Comparison of ENCODE assay signal across 1 cellular context in the genomic region with DNA sequence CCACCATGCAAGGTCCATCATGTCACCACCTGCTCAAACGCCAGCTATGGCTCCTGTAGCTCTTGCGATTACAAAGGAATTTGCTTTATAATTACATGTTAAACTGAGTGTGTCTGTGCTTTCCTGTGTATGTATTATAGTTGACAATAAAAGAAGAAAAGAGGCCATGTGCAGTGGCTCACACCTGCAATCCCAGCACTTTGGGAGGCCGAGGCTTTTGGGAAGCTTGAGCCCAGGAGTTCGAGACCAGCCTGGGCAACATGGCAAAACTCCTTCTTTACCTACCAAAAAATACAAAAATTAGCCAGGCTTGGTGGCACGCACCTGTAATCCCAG.
TF ChIP-seq lines count a peak whose summit lies in the region.

No MANE protein-coding gene starts in this region.

TF ChIP-seq in HepG2, 621 proteins besides CTCF, POLR2A, EP300 and RAD21 (continued from another document and continues in another):
- TF ChIP-seq, protein P1, sequence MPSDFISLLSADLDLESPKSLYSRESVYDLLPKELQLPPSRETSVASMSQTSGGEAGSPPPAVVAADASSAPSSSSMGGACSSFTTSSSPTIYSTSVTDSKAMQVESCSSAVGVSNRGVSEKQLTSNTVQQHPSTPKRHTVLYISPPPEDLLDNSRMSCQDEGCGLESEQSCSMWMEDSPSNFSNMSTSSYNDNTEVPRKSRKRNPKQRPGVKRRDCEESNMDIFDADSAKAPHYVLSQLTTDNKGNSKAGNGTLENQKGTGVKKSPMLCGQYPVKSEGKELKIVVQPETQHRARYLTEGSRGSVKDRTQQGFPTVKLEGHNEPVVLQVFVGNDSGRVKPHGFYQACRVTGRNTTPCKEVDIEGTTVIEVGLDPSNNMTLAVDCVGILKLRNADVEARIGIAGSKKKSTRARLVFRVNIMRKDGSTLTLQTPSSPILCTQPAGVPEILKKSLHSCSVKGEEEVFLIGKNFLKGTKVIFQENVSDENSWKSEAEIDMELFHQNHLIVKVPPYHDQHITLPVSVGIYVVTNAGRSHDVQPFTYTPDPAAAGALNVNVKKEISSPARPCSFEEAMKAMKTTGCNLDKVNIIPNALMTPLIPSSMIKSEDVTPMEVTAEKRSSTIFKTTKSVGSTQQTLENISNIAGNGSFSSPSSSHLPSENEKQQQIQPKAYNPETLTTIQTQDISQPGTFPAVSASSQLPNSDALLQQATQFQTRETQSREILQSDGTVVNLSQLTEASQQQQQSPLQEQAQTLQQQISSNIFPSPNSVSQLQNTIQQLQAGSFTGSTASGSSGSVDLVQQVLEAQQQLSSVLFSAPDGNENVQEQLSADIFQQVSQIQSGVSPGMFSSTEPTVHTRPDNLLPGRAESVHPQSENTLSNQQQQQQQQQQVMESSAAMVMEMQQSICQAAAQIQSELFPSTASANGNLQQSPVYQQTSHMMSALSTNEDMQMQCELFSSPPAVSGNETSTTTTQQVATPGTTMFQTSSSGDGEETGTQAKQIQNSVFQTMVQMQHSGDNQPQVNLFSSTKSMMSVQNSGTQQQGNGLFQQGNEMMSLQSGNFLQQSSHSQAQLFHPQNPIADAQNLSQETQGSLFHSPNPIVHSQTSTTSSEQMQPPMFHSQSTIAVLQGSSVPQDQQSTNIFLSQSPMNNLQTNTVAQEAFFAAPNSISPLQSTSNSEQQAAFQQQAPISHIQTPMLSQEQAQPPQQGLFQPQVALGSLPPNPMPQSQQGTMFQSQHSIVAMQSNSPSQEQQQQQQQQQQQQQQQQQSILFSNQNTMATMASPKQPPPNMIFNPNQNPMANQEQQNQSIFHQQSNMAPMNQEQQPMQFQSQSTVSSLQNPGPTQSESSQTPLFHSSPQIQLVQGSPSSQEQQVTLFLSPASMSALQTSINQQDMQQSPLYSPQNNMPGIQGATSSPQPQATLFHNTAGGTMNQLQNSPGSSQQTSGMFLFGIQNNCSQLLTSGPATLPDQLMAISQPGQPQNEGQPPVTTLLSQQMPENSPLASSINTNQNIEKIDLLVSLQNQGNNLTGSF (CRISPR knock-in tag; IDR thresholded peaks at IDR 0.05), result no peak
- TF ChIP-seq, protein P2, sequence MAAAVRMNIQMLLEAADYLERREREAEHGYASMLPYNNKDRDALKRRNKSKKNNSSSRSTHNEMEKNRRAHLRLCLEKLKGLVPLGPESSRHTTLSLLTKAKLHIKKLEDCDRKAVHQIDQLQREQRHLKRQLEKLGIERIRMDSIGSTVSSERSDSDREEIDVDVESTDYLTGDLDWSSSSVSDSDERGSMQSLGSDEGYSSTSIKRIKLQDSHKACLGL (CRISPR knock-in tag; IDR thresholded peaks at IDR 0.05), result no peak
- TF ChIP-seq, protein P3, sequence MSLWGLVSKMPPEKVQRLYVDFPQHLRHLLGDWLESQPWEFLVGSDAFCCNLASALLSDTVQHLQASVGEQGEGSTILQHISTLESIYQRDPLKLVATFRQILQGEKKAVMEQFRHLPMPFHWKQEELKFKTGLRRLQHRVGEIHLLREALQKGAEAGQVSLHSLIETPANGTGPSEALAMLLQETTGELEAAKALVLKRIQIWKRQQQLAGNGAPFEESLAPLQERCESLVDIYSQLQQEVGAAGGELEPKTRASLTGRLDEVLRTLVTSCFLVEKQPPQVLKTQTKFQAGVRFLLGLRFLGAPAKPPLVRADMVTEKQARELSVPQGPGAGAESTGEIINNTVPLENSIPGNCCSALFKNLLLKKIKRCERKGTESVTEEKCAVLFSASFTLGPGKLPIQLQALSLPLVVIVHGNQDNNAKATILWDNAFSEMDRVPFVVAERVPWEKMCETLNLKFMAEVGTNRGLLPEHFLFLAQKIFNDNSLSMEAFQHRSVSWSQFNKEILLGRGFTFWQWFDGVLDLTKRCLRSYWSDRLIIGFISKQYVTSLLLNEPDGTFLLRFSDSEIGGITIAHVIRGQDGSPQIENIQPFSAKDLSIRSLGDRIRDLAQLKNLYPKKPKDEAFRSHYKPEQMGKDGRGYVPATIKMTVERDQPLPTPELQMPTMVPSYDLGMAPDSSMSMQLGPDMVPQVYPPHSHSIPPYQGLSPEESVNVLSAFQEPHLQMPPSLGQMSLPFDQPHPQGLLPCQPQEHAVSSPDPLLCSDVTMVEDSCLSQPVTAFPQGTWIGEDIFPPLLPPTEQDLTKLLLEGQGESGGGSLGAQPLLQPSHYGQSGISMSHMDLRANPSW (CRISPR knock-in tag; IDR thresholded peaks at IDR 0.05; ENCODE audit: borderline replicate concordance), result 0 out of 2 replicates have a peak, but pooled peaks have one; percentile 5
- TF ChIP-seq PHB2 (IDR thresholded peaks at IDR 0.05; ENCODE audit: partially characterized antibody) (no peak), ZNF652 (CRISPR knock-in tag; IDR thresholded peaks at IDR 0.05; ENCODE audit: borderline replicate concordance, low read depth) (no peak), ZNF230 (CRISPR knock-in tag; IDR thresholded peaks at IDR 0.05) (0 out of 2 replicates have a peak, but pooled peaks have one; percentile 14), ZNF878 (CRISPR knock-in tag; IDR thresholded peaks at IDR 0.05) (no peak), CREB1 (IDR thresholded peaks at IDR 0.05) (no peak), CREB1 (CRISPR knock-in tag; IDR thresholded peaks at IDR 0.05) (no peak), ZNF317 (CRISPR knock-in tag; IDR thresholded peaks at IDR 0.05) (peak; percentile 38; the same call in 1 of the 2 replicates), ZNF446 (CRISPR knock-in tag; IDR thresholded peaks at IDR 0.05) (no peak), CCDC6 (CRISPR knock-in tag; IDR thresholded peaks at IDR 0.05) (no peak), NCOA1 (CRISPR knock-in tag; IDR thresholded peaks at IDR 0.05) (no peak), CC2D1A (CRISPR knock-in tag; IDR thresholded peaks at IDR 0.05) (no peak), KDM2A (CRISPR knock-in tag; IDR thresholded peaks at IDR 0.05; ENCODE audit: borderline replicate concordance, low read depth) (no peak), ISL2 (CRISPR knock-in tag; IDR thresholded peaks at IDR 0.05) (no peak), SOX6 (IDR thresholded peaks at IDR 0.05) (no peak), SOX6 (CRISPR knock-in tag; IDR thresholded peaks at IDR 0.05) (0 out of 2 replicates have a peak, but pooled peaks have one; percentile 12), ZNF3 (CRISPR knock-in tag; IDR thresholded peaks at IDR 0.05) (no peak), NR2F2 (IDR thresholded peaks at IDR 0.05; ENCODE audit: borderline replicate concordance, low read depth) (no peak), ZEB1 (IDR thresholded peaks at IDR 0.05; ENCODE audit: insufficient replicate concordance, low read depth) (peak; percentile 11), CBFB (CRISPR knock-in tag; IDR thresholded peaks at IDR 0.05) (no peak), ZNF431 (CRISPR knock-in tag; IDR thresholded peaks at IDR 0.05; ENCODE audit: borderline replicate concordance, low read depth) (no peak), ZZZ3 (CRISPR knock-in tag; IDR thresholded peaks at IDR 0.05; ENCODE audit: borderline replicate concordance) (no peak), SP140L (CRISPR knock-in tag; IDR thresholded peaks at IDR 0.05; ENCODE audit: borderline replicate concordance) (no peak), GATA4 (IDR thresholded peaks at IDR 0.05; ENCODE audit: borderline replicate concordance, low read depth) (no peak; the same call in 1 of the 2 replicates), SCMH1 (CRISPR knock-in tag; IDR thresholded peaks at IDR 0.05; ENCODE audit: borderline replicate concordance) (no peak), LCORL (IDR thresholded peaks at IDR 0.05) (no peak), LCORL (CRISPR knock-in tag; IDR thresholded peaks at IDR 0.05) (peak; percentile 9; the same call in 1 of the 2 replicates), MTA3 (CRISPR knock-in tag; IDR thresholded peaks at IDR 0.05) (no peak), ZMYM3 (CRISPR knock-in tag; IDR thresholded peaks at IDR 0.05) (peak; percentile 84; the same call in 1 of the 2 replicates), KDM1A (CRISPR knock-in tag; IDR thresholded peaks at IDR 0.05) (0 out of 2 replicates have a peak, but pooled peaks have one; percentile 27), NCOA5 (CRISPR knock-in tag; IDR thresholded peaks at IDR 0.05) (no peak), CHD4 (IDR thresholded peaks at IDR 0.05; ENCODE audit: borderline replicate concordance, low read length) (peak; percentile 70; the same call in 1 of the 2 replicates), ZNF567 (CRISPR knock-in tag; IDR thresholded peaks at IDR 0.05; ENCODE audit: borderline replicate concordance) (no peak), RFX3 (CRISPR knock-in tag; IDR thresholded peaks at IDR 0.05) (no peak), ZNF614 (CRISPR knock-in tag; IDR thresholded peaks at IDR 0.05; ENCODE audit: borderline replicate concordance) (0 out of 2 replicates have a peak, but pooled peaks have one; percentile 5), HOXA9 (CRISPR knock-in tag; IDR thresholded peaks at IDR 0.05; ENCODE audit: borderline replicate concordance) (no peak), ZNF225 (CRISPR knock-in tag; IDR thresholded peaks at IDR 0.05) (no peak)
- TF ChIP-seq, protein P4, sequence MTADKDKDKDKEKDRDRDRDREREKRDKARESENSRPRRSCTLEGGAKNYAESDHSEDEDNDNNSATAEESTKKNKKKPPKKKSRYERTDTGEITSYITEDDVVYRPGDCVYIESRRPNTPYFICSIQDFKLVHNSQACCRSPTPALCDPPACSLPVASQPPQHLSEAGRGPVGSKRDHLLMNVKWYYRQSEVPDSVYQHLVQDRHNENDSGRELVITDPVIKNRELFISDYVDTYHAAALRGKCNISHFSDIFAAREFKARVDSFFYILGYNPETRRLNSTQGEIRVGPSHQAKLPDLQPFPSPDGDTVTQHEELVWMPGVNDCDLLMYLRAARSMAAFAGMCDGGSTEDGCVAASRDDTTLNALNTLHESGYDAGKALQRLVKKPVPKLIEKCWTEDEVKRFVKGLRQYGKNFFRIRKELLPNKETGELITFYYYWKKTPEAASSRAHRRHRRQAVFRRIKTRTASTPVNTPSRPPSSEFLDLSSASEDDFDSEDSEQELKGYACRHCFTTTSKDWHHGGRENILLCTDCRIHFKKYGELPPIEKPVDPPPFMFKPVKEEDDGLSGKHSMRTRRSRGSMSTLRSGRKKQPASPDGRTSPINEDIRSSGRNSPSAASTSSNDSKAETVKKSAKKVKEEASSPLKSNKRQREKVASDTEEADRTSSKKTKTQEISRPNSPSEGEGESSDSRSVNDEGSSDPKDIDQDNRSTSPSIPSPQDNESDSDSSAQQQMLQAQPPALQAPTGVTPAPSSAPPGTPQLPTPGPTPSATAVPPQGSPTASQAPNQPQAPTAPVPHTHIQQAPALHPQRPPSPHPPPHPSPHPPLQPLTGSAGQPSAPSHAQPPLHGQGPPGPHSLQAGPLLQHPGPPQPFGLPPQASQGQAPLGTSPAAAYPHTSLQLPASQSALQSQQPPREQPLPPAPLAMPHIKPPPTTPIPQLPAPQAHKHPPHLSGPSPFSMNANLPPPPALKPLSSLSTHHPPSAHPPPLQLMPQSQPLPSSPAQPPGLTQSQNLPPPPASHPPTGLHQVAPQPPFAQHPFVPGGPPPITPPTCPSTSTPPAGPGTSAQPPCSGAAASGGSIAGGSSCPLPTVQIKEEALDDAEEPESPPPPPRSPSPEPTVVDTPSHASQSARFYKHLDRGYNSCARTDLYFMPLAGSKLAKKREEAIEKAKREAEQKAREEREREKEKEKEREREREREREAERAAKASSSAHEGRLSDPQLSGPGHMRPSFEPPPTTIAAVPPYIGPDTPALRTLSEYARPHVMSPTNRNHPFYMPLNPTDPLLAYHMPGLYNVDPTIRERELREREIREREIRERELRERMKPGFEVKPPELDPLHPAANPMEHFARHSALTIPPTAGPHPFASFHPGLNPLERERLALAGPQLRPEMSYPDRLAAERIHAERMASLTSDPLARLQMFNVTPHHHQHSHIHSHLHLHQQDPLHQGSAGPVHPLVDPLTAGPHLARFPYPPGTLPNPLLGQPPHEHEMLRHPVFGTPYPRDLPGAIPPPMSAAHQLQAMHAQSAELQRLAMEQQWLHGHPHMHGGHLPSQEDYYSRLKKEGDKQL (CRISPR knock-in tag; IDR thresholded peaks at IDR 0.05; ENCODE audit: low read depth), result no peak
- TF ChIP-seq, protein P5, sequence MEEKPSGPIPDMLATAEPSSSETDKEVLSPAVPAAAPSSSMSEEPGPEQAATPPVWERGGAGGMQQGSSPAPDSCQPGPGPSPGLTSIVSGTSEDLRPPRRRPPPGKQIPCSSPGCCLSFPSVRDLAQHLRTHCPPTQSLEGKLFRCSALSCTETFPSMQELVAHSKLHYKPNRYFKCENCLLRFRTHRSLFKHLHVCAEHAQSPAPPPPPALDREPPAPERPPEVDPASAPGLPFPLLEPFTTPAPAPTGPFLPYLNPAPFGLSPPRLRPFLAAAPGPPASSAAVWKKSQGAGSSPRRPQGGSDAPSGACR (CRISPR knock-in tag; IDR thresholded peaks at IDR 0.05), result peak; percentile 4; the same call in 1 of the 2 replicates
- TF ChIP-seq, protein P6, sequence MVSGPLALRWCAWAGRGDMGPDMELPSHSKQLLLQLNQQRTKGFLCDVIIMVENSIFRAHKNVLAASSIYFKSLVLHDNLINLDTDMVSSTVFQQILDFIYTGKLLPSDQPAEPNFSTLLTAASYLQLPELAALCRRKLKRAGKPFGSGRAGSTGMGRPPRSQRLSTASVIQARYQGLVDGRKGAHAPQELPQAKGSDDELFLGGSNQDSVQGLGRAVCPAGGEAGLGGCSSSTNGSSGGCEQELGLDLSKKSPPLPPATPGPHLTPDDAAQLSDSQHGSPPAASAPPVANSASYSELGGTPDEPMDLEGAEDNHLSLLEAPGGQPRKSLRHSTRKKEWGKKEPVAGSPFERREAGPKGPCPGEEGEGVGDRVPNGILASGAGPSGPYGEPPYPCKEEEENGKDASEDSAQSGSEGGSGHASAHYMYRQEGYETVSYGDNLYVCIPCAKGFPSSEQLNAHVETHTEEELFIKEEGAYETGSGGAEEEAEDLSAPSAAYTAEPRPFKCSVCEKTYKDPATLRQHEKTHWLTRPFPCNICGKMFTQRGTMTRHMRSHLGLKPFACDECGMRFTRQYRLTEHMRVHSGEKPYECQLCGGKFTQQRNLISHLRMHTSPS (CRISPR knock-in tag; IDR thresholded peaks at IDR 0.05; ENCODE audit: low read depth), result no peak
- TF ChIP-seq, protein P7, sequence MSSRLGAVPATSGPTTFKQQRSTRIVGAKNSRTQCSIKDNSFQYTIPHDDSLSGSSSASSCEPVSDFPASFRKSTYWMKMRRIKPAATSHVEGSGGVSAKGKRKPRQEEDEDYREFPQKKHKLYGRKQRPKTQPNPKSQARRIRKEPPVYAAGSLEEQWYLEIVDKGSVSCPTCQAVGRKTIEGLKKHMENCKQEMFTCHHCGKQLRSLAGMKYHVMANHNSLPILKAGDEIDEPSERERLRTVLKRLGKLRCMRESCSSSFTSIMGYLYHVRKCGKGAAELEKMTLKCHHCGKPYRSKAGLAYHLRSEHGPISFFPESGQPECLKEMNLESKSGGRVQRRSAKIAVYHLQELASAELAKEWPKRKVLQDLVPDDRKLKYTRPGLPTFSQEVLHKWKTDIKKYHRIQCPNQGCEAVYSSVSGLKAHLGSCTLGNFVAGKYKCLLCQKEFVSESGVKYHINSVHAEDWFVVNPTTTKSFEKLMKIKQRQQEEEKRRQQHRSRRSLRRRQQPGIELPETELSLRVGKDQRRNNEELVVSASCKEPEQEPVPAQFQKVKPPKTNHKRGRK (CRISPR knock-in tag; IDR thresholded peaks at IDR 0.05), result no peak
- TF ChIP-seq, protein P8, sequence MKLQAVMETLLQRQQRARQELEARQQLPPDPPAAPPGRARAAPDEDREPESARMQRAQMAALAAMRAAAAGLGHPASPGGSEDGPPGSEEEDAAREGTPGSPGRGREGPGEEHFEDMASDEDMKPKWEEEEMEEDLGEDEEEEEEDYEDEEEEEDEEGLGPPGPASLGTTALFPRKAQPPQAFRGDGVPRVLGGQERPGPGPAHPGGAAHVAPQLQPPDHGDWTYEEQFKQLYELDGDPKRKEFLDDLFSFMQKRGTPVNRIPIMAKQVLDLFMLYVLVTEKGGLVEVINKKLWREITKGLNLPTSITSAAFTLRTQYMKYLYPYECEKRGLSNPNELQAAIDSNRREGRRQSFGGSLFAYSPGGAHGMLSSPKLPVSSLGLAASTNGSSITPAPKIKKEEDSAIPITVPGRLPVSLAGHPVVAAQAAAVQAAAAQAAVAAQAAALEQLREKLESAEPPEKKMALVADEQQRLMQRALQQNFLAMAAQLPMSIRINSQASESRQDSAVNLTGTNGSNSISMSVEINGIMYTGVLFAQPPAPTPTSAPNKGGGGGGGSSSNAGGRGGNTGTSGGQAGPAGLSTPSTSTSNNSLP (IDR thresholded peaks at IDR 0.05; ENCODE audit: low read depth, low read length), result no peak
